In genomic region chr14:105314287-105315185, GRCh38 we compare ENCODE assay signal across 8 cellular contexts.
A peak's percentile ranks its signal among the peaks of the same experiment; 100 is the strongest.
DNase-seq lines count a peak whose midpoint lies in the region; ATAC-seq and TF ChIP-seq lines count a peak whose summit lies in the region.

Gene PACS2, plus strand, starts transcription at chr14:105314748. Its CDS starts 171 bp downstream, at chr14:105314919.

- peak; percentile 95 for DNase-seq in NCI-H2227 (lab: John Stamatoyannopoulos, UW; ENCODE audit: unreplicated experiment)
- DNase-seq in activated CD4-positive, alpha-beta T cell treated with anti-CD3 and anti-CD28 coated beads for 4 hours: peak; percentile 70 to 74
- DNase-seq in coronary artery (ENCODE audit: low spot score): no peak
- peak; percentile 94 for DNase-seq in left kidney (ENCODE audit: low read depth, low spot score)
- peak; percentile 65 for DNase-seq in stimulated activated CD4-positive, alpha-beta T cell treated with anti-CD3 and anti-CD28 coated beads, Interleukin-1b, Interleukin-23, amount 100 ng/mL, for 48 hours

- peaks cover 19% of the 10 kb centered on the region for H3K79me2 ChIP-seq in ACC112 (ENCODE audit: control insufficient read depth, insufficient read depth, low read length, unreplicated experiment)

- TF ChIP-seq POLR2A in GM18526 (IDR thresholded peaks at IDR 0.05; ENCODE audit: extremely low read depth, insufficient read length): peak; percentile 53

- peaks cover 20% of the 10 kb centered on the region for H3K4me1 ChIP-seq in ACC112 (ENCODE audit: control insufficient read depth, insufficient read depth, low read length, unreplicated experiment)

- peak within 1 kb of the TSS; percentile 82 for H2AFZ ChIP-seq in ACC112 (ENCODE audit: low read length, unreplicated experiment)

- ATAC-seq in HG03066 (IDR thresholded peaks at IDR 0.05; ENCODE audit: low read depth, unreplicated experiment): peak; percentile 53

- no peak for TF ChIP-seq CTCF in coronary artery (IDR thresholded peaks at IDR 0.05)

- H3K27me3 ChIP-seq in ACC112 (ENCODE audit: insufficient read depth, low read length): no peaks in the 10 kb centered on the region

- H3K4me3 ChIP-seq in ACC112 (ENCODE audit: low read depth, low read length): peak within 1 kb of the TSS; percentile 85
- peak within 1 kb of the TSS; percentile 94 for H3K4me3 ChIP-seq in coronary artery

- H3K27ac ChIP-seq in ACC112 (ENCODE audit: low read depth, low read length): 0 out of 2 replicates have a peak within 1 kb of the TSS, but pooled peaks have one; percentile 13
- H3K27ac ChIP-seq in coronary artery: peak within 1 kb of the TSS; percentile 79 to 97

- no peaks in the 10 kb centered on the region for H3K36me3 ChIP-seq in ACC112 (ENCODE audit: insufficient read depth, low read length)
